23 cellular contexts compared by ENCODE assay signal in genomic region chr1:170369000-170369399, GRCh38.
"Had no signal": no experiment of that assay in that cellular context is flagged by ENCODE, and none has a peak within 500 bp of the region (broad histone marks: within the 10 kb centered on the region; RNA-seq: fewer than 3 reads in every experiment).

No MANE protein-coding gene starts in this region.

- H3K27ac Mint-ChIP-seq: nephron progenitor cell; stimulated activated naive B cell treated with anti-CD40 and anti-IgM and Interleukin-4, amounts not matched to agents 10 μg/mL and 1 μg/mL and 100 μg/mL, for 72 hours; stimulated activated naive CD8-positive, alpha-beta T cell treated with anti-CD3 and anti-CD28 coated beads, Interleukin-15, Interleukin-2, amounts not matched to agents 100 ng/mL and 50 ng/mL, for 24 hours had no signal

- H3K9me3 ChIP-seq: gastrocnemius medialis, psoas muscle, thoracic aorta, upper lobe of right lung had no signal

- H3K27ac ChIP-seq: dorsolateral prefrontal cortex, epithelial cell of prostate, gastrocnemius medialis, lower lobe of right lung, psoas muscle, skin epidermis, spleen, thoracic aorta, tibial nerve, upper lobe of right lung, uterus had no signal

- H3K4me1 Mint-ChIP-seq: naive thymus-derived CD8-positive, alpha-beta T cell; nephron progenitor cell; stimulated activated naive B cell treated with anti-CD40 and anti-IgM and Interleukin-4, amounts not matched to agents 10 μg/mL and 1 μg/mL and 100 μg/mL, for 72 hours had no signal

- H3K27me3 ChIP-seq: dorsolateral prefrontal cortex, gastrocnemius medialis, tibial nerve, upper lobe of right lung, uterus had no signal

- H3K36me3 Mint-ChIP-seq: stimulated activated naive B cell treated with anti-CD40 and anti-IgM and Interleukin-4, amounts not matched to agents 10 μg/mL and 1 μg/mL and 100 μg/mL, for 72 hours had no signal

- H3K36me3 ChIP-seq: gastrocnemius medialis, lower lobe of right lung, spleen, thoracic aorta, tibial nerve, upper lobe of right lung, uterus had no signal

- H3K4me3 ChIP-seq: dorsolateral prefrontal cortex, gastrocnemius medialis, lower lobe of right lung, psoas muscle, skin epidermis, spleen, thoracic aorta, tibial nerve, upper lobe of right lung, uterus had no signal

- H3K4me1 ChIP-seq: gastrocnemius medialis, lower lobe of right lung, psoas muscle, spleen, tibial nerve, upper lobe of right lung, uterus had no signal

- H3K4me3 Mint-ChIP-seq: naive thymus-derived CD8-positive, alpha-beta T cell; nephron progenitor cell; stimulated activated naive B cell treated with anti-CD40 and anti-IgM and Interleukin-4, amounts not matched to agents 10 μg/mL and 1 μg/mL and 100 μg/mL, for 72 hours; stimulated activated naive CD8-positive, alpha-beta T cell treated with anti-CD3 and anti-CD28 coated beads, Interleukin-15, Interleukin-2, amounts not matched to agents 100 ng/mL and 50 ng/mL, for 24 hours had no signal

- ATAC-seq: esophagus mucosa; gastrocnemius medialis; left ventricle myocardium superior; lower lobe of right lung; naive thymus-derived CD8-positive, alpha-beta T cell; psoas muscle; right cardiac atrium; stimulated activated naive B cell treated with anti-CD40 and anti-IgM and Interleukin-4, amounts not matched to agents 10 μg/mL and 1 μg/mL and 100 μg/mL, for 72 hours; upper lobe of right lung had no signal

- H3K27me3 Mint-ChIP-seq: stimulated activated naive B cell treated with anti-CD40 and anti-IgM and Interleukin-4, amounts not matched to agents 10 μg/mL and 1 μg/mL and 100 μg/mL, for 72 hours had no signal

- DNase-seq: dorsolateral prefrontal cortex; effector CD4-positive, alpha-beta T cell; foreskin fibroblast; gastrocnemius medialis; head of caudate nucleus; left ventricle myocardium superior; lower lobe of right lung; naive thymus-derived CD8-positive, alpha-beta T cell; nephron progenitor cell; nucleus accumbens; psoas muscle; right cardiac atrium; spleen; stimulated activated CD4-positive, alpha-beta T cell treated with anti-CD3 and anti-CD28 coated beads, Interleukin-4, amount 100 ng/mL, for 4 hours; stimulated activated naive B cell treated with anti-CD40 and anti-IgM and Interleukin-4, amounts not matched to agents 10 μg/mL and 1 μg/mL and 100 μg/mL, for 72 hours; upper lobe of right lung; uterus had no signal
